Comparison of ENCODE assay signal across 9 cellular contexts in the genomic region with DNA sequence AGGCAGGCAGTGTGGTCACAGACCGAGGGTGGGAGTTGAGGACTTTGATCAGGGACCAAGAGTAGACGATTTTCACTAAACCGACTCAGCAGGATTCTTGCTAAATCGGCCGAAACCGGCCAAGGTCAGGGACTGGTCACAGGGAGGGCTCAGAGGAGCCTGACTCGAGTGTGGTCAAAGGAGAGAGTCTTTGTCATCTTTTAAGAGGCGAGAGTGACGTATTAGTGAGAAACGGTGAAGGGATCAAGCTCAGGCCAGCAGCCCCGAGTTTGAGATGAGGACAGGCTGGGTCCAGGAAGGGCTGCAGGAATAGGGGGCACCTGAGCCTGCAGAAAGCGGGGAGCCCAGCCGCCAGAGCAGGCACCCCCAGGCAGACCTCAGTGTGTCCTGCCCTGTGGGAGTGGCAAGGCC. TPM values are rescaled to one million over a fixed set of nuclear protein-coding genes. Genes with fewer than 3 reads are reported as not detected.
DNase-seq lines count a peak whose midpoint lies in the region; ATAC-seq, FAIRE-seq and TF ChIP-seq lines count a peak whose summit lies in the region.
"Had no signal": no experiment of that assay in that cellular context is flagged by ENCODE, and none has a peak within 500 bp of the region (broad histone marks: within the 10 kb centered on the region; RNA-seq: fewer than 3 reads in every experiment).

No MANE protein-coding gene starts in this region.

- no peak overlapping the region for H2BK5ac ChIP-seq in IMR-90 (ENCODE audit: low read depth, low read length, poor library complexity, severe bottlenecking)

- peaks cover 3% of the 10 kb centered on the region for H3K36me3 Mint-ChIP-seq in activated CD4-positive, alpha-beta memory T cell treated with anti-CD3 and anti-CD28 coated beads for 36 hours
- H3K36me3 Mint-ChIP-seq in stimulated activated effector memory CD8-positive, alpha-beta T cell treated with anti-CD3 and anti-CD28 coated beads, Interleukin-12 subunit alpha, Interleukin-12 subunit beta, amount 100 ng/mL, for 72 hours, result peaks cover 20% of the 10 kb centered on the region

- in situ Hi-C loops in IMR-90 (cut with MboI; ENCODE audit: low sequenced_read_pairs), result no loop called here

- no peak overlapping the region for H2BK20ac ChIP-seq in IMR-90 (ENCODE audit: low read depth, low read length)

- H3K27me3 ChIP-seq in IMR-90 (ENCODE audit: control insufficient read depth, insufficient read depth, low read length) (no peaks in the 10 kb centered on the region), left lung (no peaks in the 10 kb centered on the region)

- H2BK15ac ChIP-seq in IMR-90 (ENCODE audit: low read depth, low read length), result peak overlapping the region; percentile 55; the same call in 1 of the 3 replicates

- H3K36me3 ChIP-seq in IMR-90 (ENCODE audit: control insufficient read depth, insufficient read depth, low read length) (no peaks in the 10 kb centered on the region), left lung (no peaks in the 10 kb centered on the region)

- peak overlapping the region; percentile 42; the same call in 1 of the 2 replicates for H2BK120ac ChIP-seq in IMR-90 (ENCODE audit: low read depth, low read length)

- no peak overlapping the region for H3K18ac ChIP-seq in IMR-90 (ENCODE audit: low read depth, low read length)

- TF ChIP-seq POLR2A in IMR-90 (IDR thresholded peaks at IDR 0.05; ENCODE audit: low read depth, low read length), result no peak
- TF ChIP-seq POLR2A in H54 (IDR thresholded peaks at IDR 0.05; ENCODE audit: low read depth, low read length), result no peak

- no peaks in the 10 kb centered on the region for H4K20me1 ChIP-seq in IMR-90 (ENCODE audit: insufficient read depth, low read length)

- H3K9me3 Mint-ChIP-seq in activated CD4-positive, alpha-beta memory T cell treated with anti-CD3 and anti-CD28 coated beads for 36 hours, result no peaks in the 10 kb centered on the region
- no peaks in the 10 kb centered on the region for H3K9me3 Mint-ChIP-seq in stimulated activated effector memory CD8-positive, alpha-beta T cell treated with anti-CD3 and anti-CD28 coated beads, Interleukin-12 subunit alpha, Interleukin-12 subunit beta, amount 100 ng/mL, for 72 hours

- TF ChIP-seq CTCF in IMR-90 (conservative IDR thresholded peaks at IDR 0.05; ENCODE audit: low read depth, low read length), result no peak
- no peak for TF ChIP-seq CTCF in left lung (IDR thresholded peaks at IDR 0.05)

- ATAC-seq in IMR-90 (ENCODE audit: low read depth) (no peak), left lung (peak; percentile 1), GM21526 (IDR thresholded peaks at IDR 0.05; ENCODE audit: low FRiP score, unreplicated experiment) (no peak), GM19035 (IDR thresholded peaks at IDR 0.05; ENCODE audit: unreplicated experiment) (no peak)
- no peak for ATAC-seq in stimulated activated effector memory CD8-positive, alpha-beta T cell treated with anti-CD3 and anti-CD28 coated beads, Interleukin-12 subunit alpha, Interleukin-12 subunit beta, amount 100 ng/mL, for 72 hours

- peak overlapping the region; percentile 94 for H2AK5ac ChIP-seq in IMR-90 (ENCODE audit: low read depth, low read length)

- no peak for FAIRE-seq in H54 (lab: Jason Lieb, UNC)

- POLR2A ChIA-PET in IMR-90 (lab: Charles Lee; ENCODE audit: unreplicated experiment), result no interaction called here
- POLR2A ChIA-PET in activated CD4-positive, alpha-beta memory T cell treated with anti-CD3 and anti-CD28 coated beads for 36 hours (lab: Charles Lee), result no interaction called here

- H3K4me3 ChIP-seq in IMR-90 (ENCODE audit: insufficient read depth, low read depth, low read length) (no peak overlapping the region), left lung (peak overlapping the region in 1 of 2 donors; percentile 59)

- peaks cover 0 to 6% of the 10 kb centered on the region in 2 experiments; a peak in 2 of 4 replicates for H3K79me1 ChIP-seq in IMR-90 (ENCODE audit: low read depth in 1 of 2, low read length in 2 of 2)

- peaks cover 11% of the 10 kb centered on the region for H3K4me1 ChIP-seq in IMR-90 (ENCODE audit: control insufficient read depth, insufficient read depth, low read length)
- H3K4me1 ChIP-seq in left lung, result peaks cover 12 to 34% of the 10 kb centered on the region in 2 donors

- peaks cover 5% of the 10 kb centered on the region for H3K9me1 ChIP-seq in IMR-90 (ENCODE audit: insufficient read depth, low read length)

- H3K27me3 Mint-ChIP-seq in activated CD4-positive, alpha-beta memory T cell treated with anti-CD3 and anti-CD28 coated beads for 36 hours, result no peaks in the 10 kb centered on the region

- BruUV-seq in IMR-90 (replicated peaks; lab: Mats Ljungman, UMichigan), result no TSS peak

- H4K91ac ChIP-seq in IMR-90 (ENCODE audit: insufficient read depth, low read depth, low read length), result peak overlapping the region; percentile 43; the same call in 1 of the 2 replicates

- no peaks in the 10 kb centered on the region for H3K9me3 ChIP-seq in IMR-90 (ENCODE audit: control insufficient read depth, insufficient read depth, low read length)
- no peaks in the 10 kb centered on the region for H3K9me3 ChIP-seq in left lung

- H3K14ac ChIP-seq in IMR-90 (replicated peaks; ENCODE audit: low read depth, low read length), result no peak overlapping the region; the same call in 1 of the 2 replicates

- peak overlapping the region; percentile 92 for H2AK9ac ChIP-seq in IMR-90 (replicated peaks; ENCODE audit: low read depth, low read length, poor library complexity)

- DNase-seq in IMR-90 (no peak), left lung (peak; percentile 74 to 79), NCI-H128 (lab: John Stamatoyannopoulos, UW; ENCODE audit: unreplicated experiment) (no peak), H54 (ENCODE audit: insufficient read length, low spot score) (no peak)
- DNase-seq in activated CD4-positive, alpha-beta memory T cell treated with anti-CD3 and anti-CD28 coated beads for 36 hours, result no peak
- DNase-seq in stimulated activated effector memory CD8-positive, alpha-beta T cell treated with anti-CD3 and anti-CD28 coated beads, Interleukin-12 subunit alpha, Interleukin-12 subunit beta, amount 100 ng/mL, for 72 hours (ENCODE audit: low spot score in 2 of 2), result no peak
- DNase-seq: NCI-H524 had no signal

- dilution Hi-C loops in IMR-90 (cut with HindIII; ENCODE audit: low sequenced_read_pairs, unreplicated experiment), result no loop called here

- H3K27ac Mint-ChIP-seq in activated CD4-positive, alpha-beta memory T cell treated with anti-CD3 and anti-CD28 coated beads for 36 hours, result peak overlapping the region; percentile 28
- no peak overlapping the region for H3K27ac Mint-ChIP-seq in stimulated activated effector memory CD8-positive, alpha-beta T cell treated with anti-CD3 and anti-CD28 coated beads, Interleukin-12 subunit alpha, Interleukin-12 subunit beta, amount 100 ng/mL, for 72 hours

- H4K8ac ChIP-seq in IMR-90 (ENCODE audit: low read depth in 2 of 2, low read length in 2 of 2), result peak overlapping the region; percentile 55 to 96; a peak in 2 of 4 replicates

- H2AFZ ChIP-seq in IMR-90 (replicated peaks; ENCODE audit: low read length, poor library complexity), result peak overlapping the region; percentile 96

- peaks cover 21% of the 10 kb centered on the region for H3K4me1 Mint-ChIP-seq in activated CD4-positive, alpha-beta memory T cell treated with anti-CD3 and anti-CD28 coated beads for 36 hours (ENCODE audit: low read depth)
- peaks cover 17% of the 10 kb centered on the region for H3K4me1 Mint-ChIP-seq in stimulated activated effector memory CD8-positive, alpha-beta T cell treated with anti-CD3 and anti-CD28 coated beads, Interleukin-12 subunit alpha, Interleukin-12 subunit beta, amount 100 ng/mL, for 72 hours

- H3K4me2 ChIP-seq in IMR-90 (ENCODE audit: low read depth, low read length), result no peak overlapping the region

- H3K4ac ChIP-seq in IMR-90 (ENCODE audit: low read depth, low read length), result peak overlapping the region; percentile 20; the same call in 1 of the 2 replicates

- TF ChIP-seq RAD21 in IMR-90 (IDR thresholded peaks at IDR 0.05; ENCODE audit: low read length), result no peak

- CTCF ChIA-PET in IMR-90 (lab: Yijun Ruan, JAX), result interaction anchor here (0.7 kb wide), 1 partner anchor 86 kb away, joined by 3 read pairs; no protein-coding TSS in a partner anchor
- CTCF ChIA-PET in activated CD4-positive, alpha-beta memory T cell treated with anti-CD3 and anti-CD28 coated beads for 36 hours (lab: Charles Lee), result no interaction called here

- intact Hi-C loops in IMR-90 (cut with micrococcal nuclease), result no loop called here
- intact Hi-C loops in activated CD4-positive, alpha-beta memory T cell treated with anti-CD3 and anti-CD28 coated beads for 36 hours (cut with micrococcal nuclease), result no loop called here
- intact Hi-C loops in left lung (cut with DNase I), result no loop called here

- no peak overlapping the region for H3K27ac ChIP-seq in IMR-90 (ENCODE audit: insufficient read depth, low read length)
- H3K27ac ChIP-seq in left lung, result peak overlapping the region; percentile 95 to 99

- no peak overlapping the region for H3K9ac ChIP-seq in IMR-90 (ENCODE audit: low read depth, low read length)

- H3K23ac ChIP-seq in IMR-90 (ENCODE audit: low read depth, low read length), result no peak overlapping the region

- no peak overlapping the region for H3K56ac ChIP-seq in IMR-90 (ENCODE audit: extremely low read depth, insufficient read depth, low read length)

- WGBS in IMR-90 (ENCODE audit: extremely low coverage in 2 of 2, insufficient read length in 1 of 2), 2 experiments, result 57% methylated on average over 7 of the region's 13 CpGs; no CpG with 5 or more reads in 1 of the 2 experiments

- H4K5ac ChIP-seq in IMR-90 (ENCODE audit: low read depth, low read length), result peak overlapping the region; percentile 82

- peak overlapping the region; percentile 91 for H3K4me3 Mint-ChIP-seq in activated CD4-positive, alpha-beta memory T cell treated with anti-CD3 and anti-CD28 coated beads for 36 hours
- H3K4me3 Mint-ChIP-seq in stimulated activated effector memory CD8-positive, alpha-beta T cell treated with anti-CD3 and anti-CD28 coated beads, Interleukin-12 subunit alpha, Interleukin-12 subunit beta, amount 100 ng/mL, for 72 hours, result peak overlapping the region; percentile 74

TF ChIP-seq in IMR-90, 13 proteins besides CTCF, POLR2A, EP300 and RAD21 (continues in another document):
- TF ChIP-seq, protein P1, sequence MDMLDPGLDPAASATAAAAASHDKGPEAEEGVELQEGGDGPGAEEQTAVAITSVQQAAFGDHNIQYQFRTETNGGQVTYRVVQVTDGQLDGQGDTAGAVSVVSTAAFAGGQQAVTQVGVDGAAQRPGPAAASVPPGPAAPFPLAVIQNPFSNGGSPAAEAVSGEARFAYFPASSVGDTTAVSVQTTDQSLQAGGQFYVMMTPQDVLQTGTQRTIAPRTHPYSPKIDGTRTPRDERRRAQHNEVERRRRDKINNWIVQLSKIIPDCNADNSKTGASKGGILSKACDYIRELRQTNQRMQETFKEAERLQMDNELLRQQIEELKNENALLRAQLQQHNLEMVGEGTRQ (IDR thresholded peaks at IDR 0.05; ENCODE audit: low read depth, low read length), result no peak
- no peak for TF ChIP-seq CHD1 (IDR thresholded peaks at IDR 0.05; ENCODE audit: low read depth, low read length)

RNA-seq across cellular contexts. Expression of gene FAM20C, which starts 41.6 kb away (rescaled TPM):
- total RNA-seq in IMR-90 (2012; rRNA removed) (7.7 and 8.9 TPM in 2 replicates), left lung (10 to 100 TPM; 44.6 to 75.5 TPM)
- 36.6 and 38.2 TPM in 2 replicates for polyA plus RNA-seq in IMR-90 (2012; rRNA removed)
- polyA plus RNA-seq in IMR-90 (2012; cell fraction: cytosol; rRNA removed), result 36.5 and 56.4 TPM in 2 replicates
- polyA plus RNA-seq in IMR-90 (2012; cell fraction: nucleus; rRNA removed; ENCODE audit: low replicate concordance), result 38.9 and 55.0 TPM in 2 replicates
- total RNA-seq in activated CD4-positive, alpha-beta memory T cell treated with anti-CD3 and anti-CD28 coated beads for 36 hours, result under 1 TPM; 0.45 to 0.80 TPM

Comparison
In these comparisons a context has a peak if more than half of its experiments do, and no peak if none do; other contexts are left out.
1. DNase-seq: peak in left lung (2 of 2); none in IMR-90 (single experiment), activated CD4-positive, alpha-beta memory T cell treated with anti-CD3 and anti-CD28 coated beads for 36 hours (single experiment), stimulated activated effector memory CD8-positive, alpha-beta T cell treated with anti-CD3 and anti-CD28 coated beads, Interleukin-12 subunit alpha, Interleukin-12 subunit beta, amount 100 ng/mL, for 72 hours (0 of 2), NCI-H128 (single experiment) and H54 (single experiment).